ENCODE assay signal across 2 cellular contexts in genomic region chr11:86879241-86879640, GRCh38.
DNase-seq lines count a peak whose midpoint lies in the region; TF ChIP-seq lines count a peak whose summit lies in the region.
"Not testable (repeated sequence)": the region's sequence is repeated elsewhere in the genome, so short reads cannot be mapped to it uniquely, and the experiment has no call there.

No MANE protein-coding gene starts in this region.

- POLR2A ChIA-PET in Caco-2 (lab: Charles Lee), result not testable (repeated sequence)

- not testable (repeated sequence) for H3K4me1 Mint-ChIP-seq in Caco-2 (ENCODE audit: low read depth, unreplicated experiment)

- H3K36me3 ChIP-seq in Caco-2 (ENCODE audit: control insufficient read depth, insufficient read depth, low read length); testis (ENCODE audit: low read depth, missing control alignments): not testable (repeated sequence)

- WGBS in testis, 2 donors, result 84% methylated on average over 5 of the region's 26 CpGs; no CpG with 5 or more reads in 1 of the 2 donors

- BruUV-seq in Caco-2 (replicated peaks; lab: Mats Ljungman, UMichigan), result not testable (repeated sequence)

- not testable (repeated sequence) for H3K27ac ChIP-seq in testis

- H3K9me3 Mint-ChIP-seq in Caco-2 (ENCODE audit: unreplicated experiment), result not testable (repeated sequence)

- H3K27me3 Mint-ChIP-seq in Caco-2 (ENCODE audit: insufficient read depth, unreplicated experiment), result not testable (repeated sequence)

- peaks cover 20% of the 10 kb centered on the region for H3K4me1 ChIP-seq in Caco-2
- not testable (repeated sequence) for H3K4me1 ChIP-seq in testis

- H3K4me3 ChIP-seq in Caco-2 (ENCODE audit: low read depth, low read length), result not testable (repeated sequence)
- peak overlapping the region; percentile 4 to 31 for H3K4me3 ChIP-seq in testis

- H3K9me3 ChIP-seq in Caco-2, testis: not testable (repeated sequence)

- not testable (repeated sequence) for H3K27me3 ChIP-seq in Caco-2 (replicated peaks; ENCODE audit: control insufficient read depth, insufficient read depth, low read length); testis

- DNase-seq in Caco-2, testis: not testable (repeated sequence)

- H3K27ac Mint-ChIP-seq in Caco-2 (ENCODE audit: unreplicated experiment), result peak overlapping the region; percentile 35

- not testable (repeated sequence) for TF ChIP-seq CTCF in Caco-2 (IDR thresholded peaks at IDR 0.05; ENCODE audit: insufficient read depth in 1 of 2, low read depth in 1 of 2, low read length in 1 of 2, severe bottlenecking in 1 of 2, unreplicated experiment in 1 of 2); testis (IDR thresholded peaks at IDR 0.05)

- CTCF ChIA-PET in Caco-2 (lab: Charles Lee), result not testable (repeated sequence)

- peaks cover 17% of the 10 kb centered on the region for H3K36me3 Mint-ChIP-seq in Caco-2 (ENCODE audit: insufficient read depth, unreplicated experiment)

- H3K4me3 Mint-ChIP-seq in Caco-2 (ENCODE audit: unreplicated experiment), result not testable (repeated sequence)

- not testable (repeated sequence) for TF ChIP-seq POLR2A in testis (IDR thresholded peaks at IDR 0.05)

- intact Hi-C loops in Caco-2 (cut with micrococcal nuclease; ENCODE audit: unreplicated experiment); testis (cut with DNase I; ENCODE audit: low total_unique reads): not testable (repeated sequence)
